ENCODE assay signal across 26 cellular contexts in the genomic region with DNA sequence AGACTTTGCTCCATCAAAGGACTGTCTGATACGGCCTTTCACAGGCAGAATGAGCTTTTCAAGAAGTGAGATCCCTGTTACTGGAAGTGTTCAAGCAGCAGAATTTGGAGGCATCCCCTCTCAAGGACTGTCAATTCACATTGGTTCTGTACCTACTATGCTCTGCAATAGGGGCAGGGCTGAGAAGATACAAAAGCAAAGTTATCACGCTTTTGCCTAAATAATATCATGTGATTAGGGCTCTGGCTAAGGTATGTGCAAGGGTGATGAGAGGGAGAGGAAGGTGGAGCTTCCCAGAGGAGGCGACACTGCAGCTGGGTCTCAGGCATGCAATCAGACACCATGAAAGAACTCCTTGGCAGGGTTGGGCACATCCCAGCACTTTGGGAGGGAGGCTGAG.
"Had no signal": no experiment of that assay in that cellular context is flagged by ENCODE, and none has a peak within 500 bp of the region (broad histone marks: within the 10 kb centered on the region; RNA-seq: fewer than 3 reads in every experiment).

No MANE protein-coding gene starts in this region.

- H3K27ac Mint-ChIP-seq: activated CD4-positive, alpha-beta memory T cell treated with anti-CD3 and anti-CD28 coated beads, Interleukin-2, amount 10 ng/mL, durations not matched to agents 7 days and 5 days; activated CD4-positive, alpha-beta T cell treated with anti-CD3 and anti-CD28 coated beads, Interleukin-2, amount 10 ng/mL, durations not matched to agents 7 days and 5 days; activated naive CD4-positive, alpha-beta T cell treated with anti-CD3 and anti-CD28 coated beads, Interleukin-2, amount 10 ng/mL, durations not matched to agents 7 days and 5 days; activated naive CD8-positive, alpha-beta T cell treated with anti-CD3 and anti-CD28 coated beads, Interleukin-2, amount 10 ng/mL, durations not matched to agents 7 days and 5 days; activated T-helper 17 cell treated with anti-CD3 and anti-CD28 coated beads, Interleukin-2, amount 50 U/mL, for 72 hours; dendritic cell treated with granulocyte-macrophage colony-stimulating factor and Interleukin-4, amounts not matched to agents 40 ng/mL and 50 ng/mL, for 4 days; endodermal cell had no signal

- ATAC-seq: activated naive CD4-positive, alpha-beta T cell treated with anti-CD3 and anti-CD28 coated beads, Interleukin-2, amount 50 U/mL, for 72 hours; activated T-cell treated with anti-CD3 and anti-CD28 coated beads, Interleukin-2, amount 50 U/mL, for 4 hours; activated T-helper 17 cell treated with anti-CD3 and anti-CD28 coated beads, Interleukin-2, amount 50 U/mL, for 72 hours; esophagus mucosa had no signal

- H3K4me1 ChIP-seq: ascending aorta had no signal

- H3K4me1 Mint-ChIP-seq: central memory CD8-positive, alpha-beta T cell; endodermal cell had no signal

- H3K9me3 ChIP-seq: ascending aorta had no signal

- H3K36me3 ChIP-seq: ascending aorta, brain microvascular endothelial cell had no signal

- H3K9me3 Mint-ChIP-seq: activated CD4-positive, alpha-beta T cell treated with anti-CD3 and anti-CD28 coated beads, Interleukin-2, amount 10 ng/mL, durations not matched to agents 7 days and 5 days; activated naive CD4-positive, alpha-beta T cell treated with anti-CD3 and anti-CD28 coated beads, Interleukin-2, amount 10 ng/mL, durations not matched to agents 7 days and 5 days; activated naive CD4-positive, alpha-beta T cell treated with anti-CD3 and anti-CD28 coated beads, Interleukin-2, amount 50 U/mL, for 72 hours; activated naive CD8-positive, alpha-beta T cell treated with anti-CD3 and anti-CD28 coated beads, Interleukin-2, amount 10 ng/mL, durations not matched to agents 7 days and 5 days; activated T-cell treated with anti-CD3 and anti-CD28 coated beads, Interleukin-2, amount 50 U/mL, for 4 hours; activated T-helper 17 cell treated with anti-CD3 and anti-CD28 coated beads, Interleukin-2, amount 50 U/mL, for 72 hours; central memory CD8-positive, alpha-beta T cell; dendritic cell treated with granulocyte-macrophage colony-stimulating factor and Interleukin-4, amounts not matched to agents 40 ng/mL and 50 ng/mL, for 4 days; endodermal cell had no signal

- H3K27me3 Mint-ChIP-seq: activated CD4-positive, alpha-beta memory T cell treated with anti-CD3 and anti-CD28 coated beads, Interleukin-2, amount 10 ng/mL, durations not matched to agents 7 days and 5 days; activated CD4-positive, alpha-beta T cell treated with anti-CD3 and anti-CD28 coated beads, Interleukin-2, amount 10 ng/mL, durations not matched to agents 7 days and 5 days; activated naive CD8-positive, alpha-beta T cell treated with anti-CD3 and anti-CD28 coated beads, Interleukin-2, amount 10 ng/mL, durations not matched to agents 7 days and 5 days; activated T-helper 17 cell treated with anti-CD3 and anti-CD28 coated beads, Interleukin-2, amount 50 U/mL, for 72 hours; central memory CD8-positive, alpha-beta T cell had no signal

- H3K27ac ChIP-seq: ascending aorta, brain microvascular endothelial cell, coronary artery, dorsolateral prefrontal cortex had no signal

- DNase-seq: activated CD4-positive, alpha-beta memory T cell treated with anti-CD3 and anti-CD28 coated beads, Interleukin-2, amount 10 ng/mL, durations not matched to agents 7 days and 5 days; activated CD4-positive, alpha-beta T cell treated with anti-CD3 and anti-CD28 coated beads for 1 hour; activated CD4-positive, alpha-beta T cell treated with anti-CD3 and anti-CD28 coated beads for 4 hours; activated CD4-positive, alpha-beta T cell treated with anti-CD3 and anti-CD28 coated beads, Interleukin-2, amount 10 ng/mL, durations not matched to agents 7 days and 5 days; activated CD4-positive, alpha-beta T cell treated with anti-CD3 and anti-CD28 coated beads, Interleukin-2, amount 50 U/mL, for 4 hours; activated gamma-delta T cell; activated naive CD4-positive, alpha-beta T cell; activated naive CD4-positive, alpha-beta T cell treated with anti-CD3 and anti-CD28 coated beads, Interleukin-2, amount 10 ng/mL, durations not matched to agents 7 days and 5 days; activated naive CD8-positive, alpha-beta T cell treated with anti-CD3 and anti-CD28 coated beads, Interleukin-2, amount 10 ng/mL, durations not matched to agents 7 days and 5 days; activated T-cell treated with anti-CD3 and anti-CD28 coated beads, Interleukin-2, amount 50 U/mL, for 4 hours; brain microvascular endothelial cell; dorsolateral prefrontal cortex; effector memory CD4-positive, alpha-beta T cell; endodermal cell; foreskin fibroblast; head of caudate nucleus; T-helper 2 cell had no signal

- H3K27me3 ChIP-seq: ascending aorta, brain microvascular endothelial cell, dorsolateral prefrontal cortex had no signal

- H3K4me3 Mint-ChIP-seq: activated CD4-positive, alpha-beta memory T cell treated with anti-CD3 and anti-CD28 coated beads, Interleukin-2, amount 10 ng/mL, durations not matched to agents 7 days and 5 days; activated CD4-positive, alpha-beta T cell treated with anti-CD3 and anti-CD28 coated beads, Interleukin-2, amount 10 ng/mL, durations not matched to agents 7 days and 5 days; activated naive CD4-positive, alpha-beta T cell treated with anti-CD3 and anti-CD28 coated beads, Interleukin-2, amount 10 ng/mL, durations not matched to agents 7 days and 5 days; activated naive CD8-positive, alpha-beta T cell treated with anti-CD3 and anti-CD28 coated beads, Interleukin-2, amount 10 ng/mL, durations not matched to agents 7 days and 5 days; activated T-cell treated with anti-CD3 and anti-CD28 coated beads, Interleukin-2, amount 50 U/mL, for 4 hours; activated T-helper 17 cell treated with anti-CD3 and anti-CD28 coated beads, Interleukin-2, amount 50 U/mL, for 72 hours; central memory CD8-positive, alpha-beta T cell; dendritic cell treated with granulocyte-macrophage colony-stimulating factor and Interleukin-4, amounts not matched to agents 40 ng/mL and 50 ng/mL, for 4 days; endodermal cell had no signal

- FAIRE-seq: bronchial epithelial cell, frontal cortex had no signal

- H3K4me3 ChIP-seq: ascending aorta, coronary artery, dorsolateral prefrontal cortex had no signal

- H3K36me3 Mint-ChIP-seq: activated naive CD4-positive, alpha-beta T cell treated with anti-CD3 and anti-CD28 coated beads, Interleukin-2, amount 10 ng/mL, durations not matched to agents 7 days and 5 days; activated naive CD8-positive, alpha-beta T cell treated with anti-CD3 and anti-CD28 coated beads, Interleukin-2, amount 10 ng/mL, durations not matched to agents 7 days and 5 days had no signal
